9 cellular contexts compared by ENCODE assay signal in genomic region chr4:147736458-147736857, GRCh38. TPM values are rescaled to one million over a fixed set of nuclear protein-coding genes. Genes with fewer than 3 reads are reported as not detected.
DNase-seq lines count a peak whose midpoint lies in the region; ATAC-seq and TF ChIP-seq lines count a peak whose summit lies in the region.
"Had no signal": no experiment of that assay in that cellular context is flagged by ENCODE, and none has a peak within 500 bp of the region (broad histone marks: within the 10 kb centered on the region; RNA-seq: fewer than 3 reads in every experiment).

No MANE protein-coding gene starts in this region.

- POLR2A ChIA-PET in HCT116 (lab: Charles Lee) (no interaction called here), SK-N-SH (lab: Yijun Ruan, JAX) (no interaction called here)

- H3K36me3 ChIP-seq in HCT116 (ENCODE audit: control insufficient read depth in 1 of 2, insufficient read depth in 2 of 2, low read length in 2 of 2) (no peaks in the 10 kb centered on the region), SK-N-SH (replicated peaks in 1 of 2; ENCODE audit: control insufficient read depth in 1 of 2, insufficient read depth in 2 of 2, low read length in 1 of 2) (no peaks in the 10 kb centered on the region), gastrocnemius medialis (no peaks in the 10 kb centered on the region), MG63 (no peaks in the 10 kb centered on the region; the same call in 1 of the 2 replicates), suprapubic skin (no peaks in the 10 kb centered on the region)

- TF ChIP-seq CTCF in HCT116 (IDR thresholded peaks at IDR 0.05 in 2 of 3, conservative IDR thresholded peaks at IDR 0.05 in 1 of 3; ENCODE audit: borderline replicate concordance in 1 of 3, insufficient read depth in 1 of 3, low read depth in 2 of 3, low read length in 2 of 3) (no peak), SK-N-SH (IDR thresholded peaks at IDR 0.05) (no peak), fibroblast of mammary gland (conservative IDR thresholded peaks at IDR 0.05; ENCODE audit: control insufficient read depth, insufficient read depth, low read depth, low read length) (no peak), gastrocnemius medialis (IDR thresholded peaks at IDR 0.05 in 4 of 5, conservative IDR thresholded peaks at IDR 0.05 in 1 of 5) (no peak), suprapubic skin (IDR thresholded peaks at IDR 0.05) (no peak)

- H2AFZ ChIP-seq in HCT116 (ENCODE audit: low read depth, low read length, poor library complexity, severe bottlenecking), result no peak overlapping the region
- no peak overlapping the region for H2AFZ ChIP-seq in SK-N-SH (ENCODE audit: low read depth)

- CTCF ChIA-PET in HCT116 (lab: Charles Lee), result no interaction called here
- CTCF ChIA-PET in SK-N-SH (lab: Yijun Ruan, JAX), result no interaction called here

- peaks cover 32 to 45% of the 10 kb centered on the region in 2 experiments for H3K4me1 ChIP-seq in HCT116 (ENCODE audit: control insufficient read depth in 1 of 2, insufficient read depth in 2 of 2, low read length in 2 of 2)
- peaks cover 31 to 39% of the 10 kb centered on the region in 2 experiments; a peak in 3 of 4 replicates for H3K4me1 ChIP-seq in SK-N-SH (ENCODE audit: control insufficient read depth in 1 of 2, insufficient read depth in 2 of 2, low read depth in 1 of 2, low read length in 1 of 2)
- H3K4me1 ChIP-seq in gastrocnemius medialis, result peaks cover 41 to 62% of the 10 kb centered on the region in 2 donors
- peaks cover 42% of the 10 kb centered on the region for H3K4me1 ChIP-seq in suprapubic skin

- no peak overlapping the region for H3K27ac ChIP-seq in HCT116 (ENCODE audit: low read depth, low read length)
- peak overlapping the region; percentile 75 to 80 for H3K27ac ChIP-seq in SK-N-SH (ENCODE audit: low read depth in 2 of 2, low read length in 1 of 2)
- H3K27ac ChIP-seq in gastrocnemius medialis, result peak overlapping the region; percentile 29 to 97 (median 89)
- no peak overlapping the region for H3K27ac ChIP-seq in suprapubic skin

- H3K9ac ChIP-seq in HCT116 (ENCODE audit: low read length), result no peak overlapping the region
- H3K9ac ChIP-seq in SK-N-SH, result peak overlapping the region; percentile 48; the same call in 1 of the 2 replicates

- in situ Hi-C loops in gastrocnemius medialis (cut with MboI; ENCODE audit: low sequenced_read_pairs in 4 of 4), result no loop called here

- RAD21 ChIA-PET in HCT116 (lab: Charles Lee; ENCODE audit: low non-redundant PET in 1 of 2, low total read pairs in 2 of 2, uncharacterized antibody in 2 of 2, unreplicated experiment in 2 of 2), result no interaction called here

- no TSS peak for BruUV-seq in HCT116 (replicated peaks; lab: Mats Ljungman, UMichigan)

- H3K27me3 ChIP-seq in HCT116 (ENCODE audit: insufficient read depth, low read length) (no peaks in the 10 kb centered on the region), SK-N-SH (ENCODE audit: insufficient read depth) (no peaks in the 10 kb centered on the region), gastrocnemius medialis (no peaks in the 10 kb centered on the region), MG63 (no peaks in the 10 kb centered on the region), suprapubic skin (no peaks in the 10 kb centered on the region)

- H3K4me2 ChIP-seq in HCT116 (ENCODE audit: low read length) (peak overlapping the region; percentile 46), SK-N-SH (peak overlapping the region; percentile 99)

- peaks cover 87% of the 10 kb centered on the region for H3K79me2 ChIP-seq in HCT116 (ENCODE audit: insufficient read depth, low read length)
- peaks cover 93% of the 10 kb centered on the region for H3K79me2 ChIP-seq in SK-N-SH (ENCODE audit: insufficient read depth)

- DNase-seq in HCT116 (ENCODE audit: low read depth, low spot score) (no peak), SK-N-SH (no peak), fibroblast of mammary gland (ENCODE audit: low read depth) (peak; percentile 77), gastrocnemius medialis (no peak), MG63 (no peak), suprapubic skin (ENCODE audit: low spot score in 2 of 2) (no peak)
- DNase-seq: NK-92 treated with Interleukin-12 subunit alpha and Interleukin-12 subunit beta, amount 100 ng/mL, for 24 hours had no signal

- ATAC-seq in HCT116, result no peak
- no peak for ATAC-seq in gastrocnemius medialis
- no peak for ATAC-seq in HG02763 (IDR thresholded peaks at IDR 0.05; ENCODE audit: unreplicated experiment)
- no peak for ATAC-seq in GM18870 (IDR thresholded peaks at IDR 0.05; ENCODE audit: unreplicated experiment)

- 58% methylated on average over 3 of the region's 3 CpGs for WGBS in SK-N-SH (ENCODE audit: low lambda C conversion rate)
- WGBS in suprapubic skin, result 65% methylated on average over 3 of the region's 3 CpGs

- intact Hi-C loops in HCT116 (cut with micrococcal nuclease), result no loop called here
- intact Hi-C loops in gastrocnemius medialis (cut with DNase I; ENCODE audit: low total_unique reads), result loop anchor here (10.0 kb wide), 1 partner anchor 128 kb away; no protein-coding TSS in a partner anchor

- no peaks in the 10 kb centered on the region for H3K9me2 ChIP-seq in HCT116 (ENCODE audit: insufficient read depth)
- no peaks in the 10 kb centered on the region for H3K9me2 ChIP-seq in SK-N-SH

- TF ChIP-seq RAD21 in HCT116 (IDR thresholded peaks at IDR 0.05; ENCODE audit: low read depth) (no peak), SK-N-SH (IDR thresholded peaks at IDR 0.05; ENCODE audit: low read length) (no peak)

- peaks cover 23% of the 10 kb centered on the region for H3F3A ChIP-seq in SK-N-SH (replicated peaks; ENCODE audit: insufficient read depth)

- H3K4me3 ChIP-seq in HCT116 (replicated peaks in 1 of 2; ENCODE audit: low read depth in 1 of 2, low read length in 2 of 2) (peak overlapping the region in 1 of 2 experiments; percentile 14; a peak in 1 of 4 replicates), SK-N-SH (ENCODE audit: low read depth in 2 of 2, low read length in 1 of 2) (0 out of 4 replicates have a peak overlapping the region, but pooled peaks of 1 of the 2 experiments have one; percentile 16), fibroblast of mammary gland (ENCODE audit: control insufficient read depth, low read depth, low read length) (no peak overlapping the region), gastrocnemius medialis (peak overlapping the region in 1 of 4 donors; percentile 70), MG63 (no peak overlapping the region), suprapubic skin (no peak overlapping the region)

- H4K20me1 ChIP-seq in HCT116 (ENCODE audit: insufficient read depth) (no peaks in the 10 kb centered on the region), SK-N-SH (ENCODE audit: insufficient read depth) (no peaks in the 10 kb centered on the region; the same call in 1 of the 2 replicates)

- H3K9me3 ChIP-seq in HCT116 (ENCODE audit: control insufficient read depth in 1 of 2, insufficient read depth in 1 of 2, low read depth in 1 of 2, low read length in 2 of 2), result no peaks in the 10 kb centered on the region
- H3K9me3 ChIP-seq in SK-N-SH, result no peaks in the 10 kb centered on the region
- H3K9me3 ChIP-seq in gastrocnemius medialis, result no peaks in the 10 kb centered on the region
- no peaks in the 10 kb centered on the region for H3K9me3 ChIP-seq in MG63
- H3K9me3 ChIP-seq in suprapubic skin, result no peaks in the 10 kb centered on the region

- TF ChIP-seq EP300 in SK-N-SH (IDR thresholded peaks at IDR 0.05; ENCODE audit: borderline replicate concordance in 1 of 2, low read depth in 1 of 2, low read length in 1 of 2) (no peak), suprapubic skin (IDR thresholded peaks at IDR 0.05) (no peak)

- TF ChIP-seq POLR2A in HCT116 (IDR thresholded peaks at IDR 0.05; ENCODE audit: borderline replicate concordance, extremely low read depth, insufficient read depth, insufficient read length), result no peak
- TF ChIP-seq POLR2A in gastrocnemius medialis (IDR thresholded peaks at IDR 0.05), result no peak
- TF ChIP-seq POLR2A in suprapubic skin (IDR thresholded peaks at IDR 0.05), result no peak

TF ChIP-seq in HCT116, 20 proteins besides CTCF, POLR2A, EP300 and RAD21:
- peak; percentile 44; the same call in 1 of the 2 replicates for TF ChIP-seq JUND (IDR thresholded peaks at IDR 0.05)
- TF ChIP-seq EZH2 (IDR thresholded peaks at IDR 0.05), result no peak
- TF ChIP-seq EGR1 (IDR thresholded peaks at IDR 0.05; ENCODE audit: low read depth), result no peak
- TF ChIP-seq CBX3 (IDR thresholded peaks at IDR 0.05; ENCODE audit: low read depth), result no peak
- TF ChIP-seq FOSL1 (IDR thresholded peaks at IDR 0.05; ENCODE audit: low read depth), result peak; percentile 41

TF ChIP-seq in SK-N-SH, 30 proteins besides CTCF, POLR2A, EP300 and RAD21 (continues in another document):
- TF ChIP-seq FOXJ3 (CRISPR knock-in tag; IDR thresholded peaks at IDR 0.05) (no peak), MAX (IDR thresholded peaks at IDR 0.05; ENCODE audit: low read depth) (no peak), SMC3 (IDR thresholded peaks at IDR 0.05; ENCODE audit: low read depth, low read length) (no peak), TAF1 (IDR thresholded peaks at IDR 0.05; ENCODE audit: borderline replicate concordance, low read depth, low read length) (no peak), GABPA (IDR thresholded peaks at IDR 0.05; ENCODE audit: low read depth) (no peak)

RNA-seq across cellular contexts. Expression of gene ARHGAP10, which starts 4.6 kb away (rescaled TPM):
- 24.7 TPM for total RNA-seq in HCT116 (2021; ENCODE audit: unreplicated experiment)
- 18.8 and 20.0 TPM in 2 replicates for polyA plus RNA-seq in HCT116 (2012)
- 12.0 and 15.1 TPM in 2 replicates for polyA plus RNA-seq in SK-N-SH (2012; rRNA removed)
- 12.9 and 13.8 TPM in 2 replicates for polyA plus RNA-seq in SK-N-SH (2012; cell fraction: cytosol; rRNA removed)
- 20.6 and 21.3 TPM in 2 replicates for polyA plus RNA-seq in SK-N-SH (2012; cell fraction: nucleus; rRNA removed)
- total RNA-seq in gastrocnemius medialis, result 10 to 100 TPM; 22.1 to 34.6 (median 28.0) TPM
- 7.7 and 15.2 TPM in 2 replicates for total RNA-seq in MG63 (2014; rRNA removed; shearing (Covaris generic); ENCODE audit: low replicate concordance)
- total RNA-seq in suprapubic skin, result 10 to 100 TPM; 32.5 to 59.0 (median 36.8) TPM

RNA-seq across cellular contexts. Expression of gene PRMT9, which starts 52.5 kb away (rescaled TPM):
- total RNA-seq in HCT116 (2021; ENCODE audit: unreplicated experiment) (5.8 TPM), gastrocnemius medialis (1 to 10 TPM; 5.2 to 9.1 (median 5.5) TPM), suprapubic skin (10 to 100 TPM in 1 of 4 donors, 1 to 10 TPM in 3; 5.3 to 13.3 (median 7.1) TPM)
- polyA plus RNA-seq in HCT116 (2012), result 2.4 and 3.1 TPM in 2 replicates
- 3.9 and 5.1 TPM in 2 replicates for polyA plus RNA-seq in SK-N-SH (2012; rRNA removed)
- 4.9 and 5.1 TPM in 2 replicates for polyA plus RNA-seq in SK-N-SH (2012; cell fraction: cytosol; rRNA removed)
- 6.1 and 13.5 TPM in 2 replicates for polyA plus RNA-seq in SK-N-SH (2012; cell fraction: nucleus; rRNA removed)
- 3.1 and 3.9 TPM in 2 replicates for total RNA-seq in MG63 (2014; rRNA removed; shearing (Covaris generic); ENCODE audit: low replicate concordance)

Comparison
In these comparisons a context has a peak if more than half of its experiments do, and no peak if none do; other contexts are left out.
1. H3K27ac ChIP-seq: peak in SK-N-SH (2 of 2) and gastrocnemius medialis (4 of 4); none in HCT116 (single experiment) and suprapubic skin (single experiment).
2. Of the 11 proteins assayed by ChIP-seq in both SK-N-SH and HCT116: peak only in SK-N-SH: SIN3A and YY1; only in HCT116: none; in both: JUND; in neither: 8.